In the genomic region with DNA sequence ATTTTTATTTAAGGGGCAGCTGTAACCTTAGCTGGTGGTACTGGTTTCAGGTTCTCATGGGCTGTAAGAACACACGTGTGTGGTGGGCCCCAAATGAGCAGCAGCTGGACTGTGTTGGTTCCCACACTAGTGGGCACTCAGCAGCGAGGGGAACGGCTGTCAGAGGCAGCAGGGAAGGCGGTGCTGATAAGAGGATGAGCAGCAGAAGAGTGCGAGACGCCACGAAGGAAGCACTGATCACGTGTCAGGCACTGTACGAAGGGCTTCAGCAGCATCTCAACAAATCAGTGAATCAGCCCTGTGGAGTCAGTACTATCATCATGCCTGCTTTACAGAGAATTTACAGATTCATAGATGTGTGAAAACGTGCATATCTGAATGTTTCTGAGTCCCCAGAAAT, we compare ENCODE assay signal across 24 cellular contexts. TPM values are rescaled to one million over a fixed set of nuclear protein-coding genes. Genes with fewer than 3 reads are reported as not detected.
DNase-seq lines count a peak whose midpoint lies in the region; ATAC-seq and TF ChIP-seq lines count a peak whose summit lies in the region.
"Had no signal": no experiment of that assay in that cellular context is flagged by ENCODE, and none has a peak within 500 bp of the region (broad histone marks: within the 10 kb centered on the region; RNA-seq: fewer than 3 reads in every experiment).

No MANE protein-coding gene starts in this region.

- CTCF ChIA-PET in activated naive CD4-positive, alpha-beta T cell treated with anti-CD3 and anti-CD28 coated beads for 36 hours (lab: Charles Lee) = interaction anchor here (0.5 to 1.2 kb wide), 3 partner anchors 21 to 440 kb away, joined by 3 to 4 read pairs (median 3); no protein-coding TSS in a partner anchor

- peaks cover 12% of the 10 kb centered on the region for H3K4me1 Mint-ChIP-seq in activated naive CD4-positive, alpha-beta T cell treated with anti-CD3 and anti-CD28 coated beads for 36 hours (ENCODE audit: low read depth)
- peaks cover 30% of the 10 kb centered on the region for H3K4me1 Mint-ChIP-seq in T-helper 17 cell
- H3K4me1 Mint-ChIP-seq: GM23338 had no signal

- no peak overlapping the region for H3K4me3 Mint-ChIP-seq in activated naive CD4-positive, alpha-beta T cell treated with anti-CD3 and anti-CD28 coated beads for 36 hours
- no peak overlapping the region for H3K4me3 Mint-ChIP-seq in T-helper 17 cell
- H3K4me3 Mint-ChIP-seq: dendritic cell treated with granulocyte-macrophage colony-stimulating factor and Interleukin-4, amounts not matched to agents 40 ng/mL and 50 ng/mL, for 4 days; GM23338 had no signal

- no peak for TF ChIP-seq POLR2A in erythroblast (IDR thresholded peaks at IDR 0.05; ENCODE audit: low read length)

- no peaks in the 10 kb centered on the region for H3K9me3 ChIP-seq in T-helper 17 cell (ENCODE audit: control insufficient read depth, low read length, poor library complexity, severe bottlenecking)
- H3K9me3 ChIP-seq: adrenal gland, SJSA1, uterus had no signal

- no peaks in the 10 kb centered on the region for H3K27me3 Mint-ChIP-seq in activated naive CD4-positive, alpha-beta T cell treated with anti-CD3 and anti-CD28 coated beads for 36 hours (ENCODE audit: low read depth)
- no peaks in the 10 kb centered on the region for H3K27me3 Mint-ChIP-seq in T-helper 17 cell
- H3K27me3 Mint-ChIP-seq: dendritic cell treated with granulocyte-macrophage colony-stimulating factor and Interleukin-4, amounts not matched to agents 40 ng/mL and 50 ng/mL, for 4 days had no signal

- DNase-seq in activated naive CD4-positive, alpha-beta T cell treated with anti-CD3 and anti-CD28 coated beads for 36 hours = peak; percentile 10
- no peak for DNase-seq in activated naive CD4-positive, alpha-beta T cell (lab: John Stamatoyannopoulos, UW)
- DNase-seq in T-helper 17 cell = no peak
- peak; percentile 65 to 66 for DNase-seq in erythroblast (lab: John Stamatoyannopoulos, UW)
- no peak for DNase-seq in globus pallidus (ENCODE audit: low spot score)
- DNase-seq in stimulated activated naive CD4-positive, alpha-beta T cell (lab: John Stamatoyannopoulos, UW) = no peak
- DNase-seq: ACHN; activated gamma-delta T cell; adrenal gland; DMS53; foreskin fibroblast; hippocampal formation; NCI-H187; NCI-H226; stimulated activated CD4-positive, alpha-beta T cell treated with anti-CD3 and anti-CD28 coated beads, Interleukin-12 subunit alpha, Interleukin-12 subunit beta, amount 100 ng/mL, for 4 hours; uterus had no signal

- no peak overlapping the region for H3K27ac Mint-ChIP-seq in activated naive CD4-positive, alpha-beta T cell treated with anti-CD3 and anti-CD28 coated beads for 36 hours
- H3K27ac Mint-ChIP-seq in T-helper 17 cell = peak overlapping the region; percentile 21
- H3K27ac Mint-ChIP-seq: dendritic cell treated with granulocyte-macrophage colony-stimulating factor and Interleukin-4, amounts not matched to agents 40 ng/mL and 50 ng/mL, for 4 days; GM23338 had no signal

- peaks cover 19% of the 10 kb centered on the region for H3K36me3 Mint-ChIP-seq in activated naive CD4-positive, alpha-beta T cell treated with anti-CD3 and anti-CD28 coated beads for 36 hours (ENCODE audit: low read depth)
- H3K36me3 Mint-ChIP-seq in T-helper 17 cell (ENCODE audit: low read depth) = peaks cover 14% of the 10 kb centered on the region

- ATAC-seq in T-helper 17 cell (no peak), HG03175 (IDR thresholded peaks at IDR 0.05; ENCODE audit: unreplicated experiment) (no peak), GM21423 (IDR thresholded peaks at IDR 0.05; ENCODE audit: unreplicated experiment) (no peak)
- ATAC-seq: activated CD4-positive, CD25-positive, alpha-beta regulatory T cell treated with anti-CD3 and anti-CD28 coated beads, Interleukin-2, amount 50 U/mL, for 24 hours; GM23338 had no signal

- intact Hi-C loops in activated naive CD4-positive, alpha-beta T cell treated with anti-CD3 and anti-CD28 coated beads for 36 hours (cut with micrococcal nuclease) = no loop called here

- H3K9me3 Mint-ChIP-seq in activated naive CD4-positive, alpha-beta T cell treated with anti-CD3 and anti-CD28 coated beads for 36 hours = no peaks in the 10 kb centered on the region
- H3K9me3 Mint-ChIP-seq: dendritic cell treated with granulocyte-macrophage colony-stimulating factor and Interleukin-4, amounts not matched to agents 40 ng/mL and 50 ng/mL, for 4 days; GM23338 had no signal

RNA-seq across cellular contexts. Expression of gene EMILIN3, which starts 41.0 kb away (rescaled TPM):
- not detected for total RNA-seq in activated naive CD4-positive, alpha-beta T cell treated with anti-CD3 and anti-CD28 coated beads for 36 hours
- not detected for total RNA-seq in T-helper 17 cell
- total RNA-seq: osteoblast; SJSA1; T-helper 2 cell treated with Interferon-gamma antibody and Interleukin-4, amounts not matched to agents 100 ng/mL and 5 ng/mL, for 36 hours had no signal

Comparison
In these comparisons a context has a peak if more than half of its experiments do, and no peak if none do; other contexts are left out.
1. DNase-seq: peak in activated naive CD4-positive, alpha-beta T cell treated with anti-CD3 and anti-CD28 coated beads for 36 hours (single experiment) and erythroblast (2 of 2); none in activated naive CD4-positive, alpha-beta T cell (0 of 4), T-helper 17 cell (0 of 3), globus pallidus (single experiment) and stimulated activated naive CD4-positive, alpha-beta T cell (0 of 6).